10 cellular contexts compared by ENCODE assay signal in genomic region chr9:122051401-122052346, GRCh38.
DNase-seq lines count a peak whose midpoint lies in the region; ATAC-seq and TF ChIP-seq lines count a peak whose summit lies in the region.
"Had no signal": no experiment of that assay in that cellular context is flagged by ENCODE, and none has a peak within 500 bp of the region (broad histone marks: within the 10 kb centered on the region; RNA-seq: fewer than 3 reads in every experiment).

No MANE protein-coding gene starts in this region.

- H3F3A ChIP-seq in MM.1S (ENCODE audit: insufficient read depth, low read length), result no peaks in the 10 kb centered on the region

- no peak overlapping the region for H2AFZ ChIP-seq in MM.1S (ENCODE audit: low read length)

- no peak overlapping the region for H3K4me2 ChIP-seq in MM.1S (ENCODE audit: low read depth, low read length)

- ATAC-seq in GM21381 (IDR thresholded peaks at IDR 0.05; ENCODE audit: unreplicated experiment), result peak; percentile 66
- ATAC-seq in RWPE2 (ENCODE audit: low read depth), result no peak
- ATAC-seq in GM19324 (IDR thresholded peaks at IDR 0.05; ENCODE audit: low FRiP score, unreplicated experiment), result no peak
- ATAC-seq in HG03135 (IDR thresholded peaks at IDR 0.05; ENCODE audit: unreplicated experiment), result no peak

- no peaks in the 10 kb centered on the region for H4K20me1 ChIP-seq in MM.1S (ENCODE audit: insufficient read depth, low read length)

- H3K4me1 ChIP-seq in RWPE2 (ENCODE audit: insufficient read depth, poor library complexity, severe bottlenecking) (peaks cover 13% of the 10 kb centered on the region), MM.1S (ENCODE audit: low read length) (no peaks in the 10 kb centered on the region)

- DNase-seq in AG09309 (ENCODE audit: low read depth) (peak; percentile 55), RWPE2 (ENCODE audit: low spot score) (no peak), fibroblast of mammary gland (ENCODE audit: low read depth) (peak; percentile 88), NCI-H187 treated with DMSO at 0.1 percent for 48 hours (lab: John Stamatoyannopoulos, UW) (no peak), MM.1S (no peak)
- DNase-seq: dermis blood vessel endothelial cell, RPMI8226 had no signal

- H3K27ac ChIP-seq in RWPE2 (ENCODE audit: poor library complexity, severe bottlenecking), result peak overlapping the region; percentile 96
- H3K27ac ChIP-seq in MM.1S (ENCODE audit: low read length), result no peak overlapping the region

- no peaks in the 10 kb centered on the region for H3K9me2 ChIP-seq in MM.1S (replicated peaks; ENCODE audit: insufficient read depth, low read length)

- no peaks in the 10 kb centered on the region for H3K9me3 ChIP-seq in RWPE2 (ENCODE audit: severe bottlenecking)
- H3K9me3 ChIP-seq in MM.1S (replicated peaks; ENCODE audit: insufficient read depth, low read length), result no peaks in the 10 kb centered on the region

- H3K36me3 ChIP-seq in RWPE2 (ENCODE audit: low read depth) (no peaks in the 10 kb centered on the region), MM.1S (replicated peaks; ENCODE audit: insufficient read depth, low read length) (no peaks in the 10 kb centered on the region)

- H3K79me2 ChIP-seq in MM.1S (ENCODE audit: low read length), result no peaks in the 10 kb centered on the region

- H3K9ac ChIP-seq in MM.1S (ENCODE audit: low read length), result no peak overlapping the region

- H3K27me3 ChIP-seq in RWPE2 (ENCODE audit: insufficient read depth, poor library complexity, severe bottlenecking) (no peaks in the 10 kb centered on the region), MM.1S (replicated peaks; ENCODE audit: insufficient read depth, low read length) (no peaks in the 10 kb centered on the region)

- H3K4me3 ChIP-seq in AG09309 (ENCODE audit: control insufficient read depth, low read depth, low read length) (no peak overlapping the region), RWPE2 (ENCODE audit: severe bottlenecking) (no peak overlapping the region), fibroblast of mammary gland (ENCODE audit: control insufficient read depth, low read depth, low read length) (no peak overlapping the region), MM.1S (ENCODE audit: low read length) (no peak overlapping the region)

- no peak for TF ChIP-seq CTCF in AG09309 (IDR thresholded peaks at IDR 0.05; ENCODE audit: control insufficient read depth, insufficient read depth, low read depth, low read length, missing control alignments)
- TF ChIP-seq CTCF in RWPE2 (IDR thresholded peaks at IDR 0.05; ENCODE audit: poor library complexity, severe bottlenecking), result no peak
- TF ChIP-seq CTCF in fibroblast of mammary gland (conservative IDR thresholded peaks at IDR 0.05; ENCODE audit: control insufficient read depth, insufficient read depth, low read depth, low read length), result no peak
- TF ChIP-seq CTCF in MM.1S (IDR thresholded peaks at IDR 0.05; ENCODE audit: low read length), result no peak

Comparison
In these comparisons a context has a peak if more than half of its experiments do, and no peak if none do; other contexts are left out.
1. DNase-seq: peak in AG09309 (single experiment) and fibroblast of mammary gland (single experiment); none in RWPE2 (single experiment), NCI-H187 treated with DMSO at 0.1 percent for 48 hours (single experiment) and MM.1S (single experiment).